1 cellular context compared by ENCODE assay signal in the genomic region with DNA sequence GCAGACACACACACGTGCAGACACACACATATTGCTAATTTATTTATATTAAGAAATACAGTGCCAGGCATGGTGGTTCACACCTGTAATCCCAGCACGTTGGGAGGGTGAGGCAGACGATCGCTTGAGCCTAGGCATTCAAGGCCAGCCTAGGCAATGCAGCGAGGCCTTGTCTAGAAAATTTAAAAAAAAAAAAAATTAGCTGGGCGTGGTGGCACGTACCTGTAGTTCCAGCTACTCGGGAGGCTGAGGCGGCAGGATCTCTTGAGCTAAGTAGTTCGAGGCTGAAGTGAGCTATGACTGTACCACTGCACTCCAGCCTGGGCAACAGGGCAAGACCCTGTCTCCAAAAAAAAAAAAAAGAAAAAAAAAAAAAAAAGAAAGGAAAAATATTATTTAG.
TF ChIP-seq lines count a peak whose summit lies in the region.

No MANE protein-coding gene starts in this region.

TF ChIP-seq in SK-N-SH, 30 proteins besides CTCF, POLR2A, EP300 and RAD21:
- TF ChIP-seq GATA2 (CRISPR knock-in tag; IDR thresholded peaks at IDR 0.05) (no peak), MXI1 (IDR thresholded peaks at IDR 0.05; ENCODE audit: low read depth, low read length) (no peak), CHD2 (IDR thresholded peaks at IDR 0.05; ENCODE audit: low read length, partially characterized antibody) (no peak)
- TF ChIP-seq, protein P1, sequence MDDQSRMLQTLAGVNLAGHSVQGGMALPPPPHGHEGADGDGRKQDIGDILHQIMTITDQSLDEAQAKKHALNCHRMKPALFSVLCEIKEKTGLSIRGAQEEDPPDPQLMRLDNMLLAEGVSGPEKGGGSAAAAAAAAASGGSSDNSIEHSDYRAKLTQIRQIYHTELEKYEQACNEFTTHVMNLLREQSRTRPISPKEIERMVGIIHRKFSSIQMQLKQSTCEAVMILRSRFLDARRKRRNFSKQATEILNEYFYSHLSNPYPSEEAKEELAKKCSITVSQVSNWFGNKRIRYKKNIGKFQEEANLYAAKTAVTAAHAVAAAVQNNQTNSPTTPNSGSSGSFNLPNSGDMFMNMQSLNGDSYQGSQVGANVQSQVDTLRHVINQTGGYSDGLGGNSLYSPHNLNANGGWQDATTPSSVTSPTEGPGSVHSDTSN (IDR thresholded peaks at IDR 0.05) = no peak
- TF ChIP-seq, protein P2, sequence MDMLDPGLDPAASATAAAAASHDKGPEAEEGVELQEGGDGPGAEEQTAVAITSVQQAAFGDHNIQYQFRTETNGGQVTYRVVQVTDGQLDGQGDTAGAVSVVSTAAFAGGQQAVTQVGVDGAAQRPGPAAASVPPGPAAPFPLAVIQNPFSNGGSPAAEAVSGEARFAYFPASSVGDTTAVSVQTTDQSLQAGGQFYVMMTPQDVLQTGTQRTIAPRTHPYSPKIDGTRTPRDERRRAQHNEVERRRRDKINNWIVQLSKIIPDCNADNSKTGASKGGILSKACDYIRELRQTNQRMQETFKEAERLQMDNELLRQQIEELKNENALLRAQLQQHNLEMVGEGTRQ (IDR thresholded peaks at IDR 0.05; ENCODE audit: borderline replicate concordance, low read depth, low read length) = no peak
TF ChIP-seq in SK-N-SH: peak in this region for 0.
